Comparison of ENCODE assay signal across 15 cellular contexts in the genomic region with DNA sequence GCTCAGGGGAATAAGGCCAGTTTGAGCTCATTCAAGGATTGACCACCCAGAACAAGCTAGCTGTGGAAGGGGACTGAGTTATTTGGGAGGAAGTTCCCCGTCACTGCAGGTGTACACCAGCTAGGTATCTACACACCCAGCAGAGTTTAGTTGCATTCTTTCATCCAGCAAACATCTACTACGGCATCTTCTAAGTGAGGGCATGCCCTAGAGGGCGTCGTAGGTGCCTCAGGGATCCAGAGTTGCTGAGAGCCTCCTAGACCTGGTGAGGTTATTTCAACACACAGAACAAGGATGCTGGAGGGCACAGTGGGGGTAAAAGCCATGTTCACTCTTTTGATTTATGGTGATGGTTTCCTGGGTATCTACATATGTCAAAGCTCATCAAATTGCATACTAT.
DNase-seq lines count a peak whose midpoint lies in the region; ATAC-seq and TF ChIP-seq lines count a peak whose summit lies in the region.
"Had no signal": no experiment of that assay in that cellular context is flagged by ENCODE, and none has a peak within 500 bp of the region (broad histone marks: within the 10 kb centered on the region; RNA-seq: fewer than 3 reads in every experiment).

No MANE protein-coding gene starts in this region.

- H3K9me3 Mint-ChIP-seq in endodermal cell (no peaks in the 10 kb centered on the region), neural progenitor cell (no peaks in the 10 kb centered on the region)

- peaks cover 3% of the 10 kb centered on the region for H3K4me1 ChIP-seq in endodermal cell (ENCODE audit: control insufficient read depth, insufficient read depth, low read length)
- peaks cover 23% of the 10 kb centered on the region for H3K4me1 ChIP-seq in neural progenitor cell
- no peaks in the 10 kb centered on the region for H3K4me1 ChIP-seq in spleen
- H3K4me1 ChIP-seq: BE2C had no signal

- no peak overlapping the region for H3K4me3 ChIP-seq in Jurkat, Clone E6-1 (ENCODE audit: low read length)
- no peak overlapping the region for H3K4me3 ChIP-seq in endodermal cell (ENCODE audit: low read length)
- no peak overlapping the region for H3K4me3 ChIP-seq in neural progenitor cell
- no peak overlapping the region for H3K4me3 ChIP-seq in spleen

- no peak for TF ChIP-seq POLR2A in spleen (IDR thresholded peaks at IDR 0.05)

- no peak overlapping the region for H2AFZ ChIP-seq in neural progenitor cell (replicated peaks)

- no peaks in the 10 kb centered on the region for H4K20me1 ChIP-seq in neural progenitor cell (ENCODE audit: low read depth)

- H3K27me3 ChIP-seq in endodermal cell (ENCODE audit: control insufficient read depth, insufficient read depth, low read length, poor library complexity, severe bottlenecking) (no peaks in the 10 kb centered on the region), neural progenitor cell (no peaks in the 10 kb centered on the region), spleen (replicated peaks in 1 of 7) (peaks cover 0 to 23% (median 0%) of the 10 kb centered on the region in 7 donors)
- H3K27me3 ChIP-seq: BE2C had no signal

- TF ChIP-seq CTCF in endodermal cell (conservative IDR thresholded peaks at IDR 0.05) (peak; percentile 54), neural progenitor cell (IDR thresholded peaks at IDR 0.05) (no peak), spleen (IDR thresholded peaks at IDR 0.05 in 8 of 11, conservative IDR thresholded peaks at IDR 0.05 in 3 of 11) (no peak)

- intact Hi-C loops in spleen (cut with DNase I; ENCODE audit: low total_unique reads): no loop called here

- DNase-seq in Jurkat, Clone E6-1 (ENCODE audit: low read depth, low spot score): peak; percentile 25
- DNase-seq in SK-N-DZ (ENCODE audit: low spot score): peak; percentile 22
- DNase-seq in endodermal cell: no peak
- peak; percentile 14 for DNase-seq in neural progenitor cell (ENCODE audit: low spot score)
- no peak for DNase-seq in spleen
- no peak for DNase-seq in GDM1 (lab: John Stamatoyannopoulos, UW)
- DNase-seq: ACHN; BE2C; C1 segment of cervical spinal cord; CD4-positive, CD25-positive, alpha-beta regulatory T cell; CD8-positive, alpha-beta memory T cell; COR-L47; GF-D8; HCEC 1CT had no signal

- peaks cover 7% of the 10 kb centered on the region for H3K4me1 Mint-ChIP-seq in endodermal cell
- peaks cover 24% of the 10 kb centered on the region for H3K4me1 Mint-ChIP-seq in neural progenitor cell
- H3K4me1 Mint-ChIP-seq: CD4-positive, CD25-positive, alpha-beta regulatory T cell; CD8-positive, alpha-beta memory T cell had no signal

- H3K27ac Mint-ChIP-seq in endodermal cell (no peak overlapping the region), neural progenitor cell (peak overlapping the region; percentile 4)
- H3K27ac Mint-ChIP-seq: CD4-positive, CD25-positive, alpha-beta regulatory T cell; CD8-positive, alpha-beta memory T cell had no signal

- H3K4me3 Mint-ChIP-seq in endodermal cell (no peak overlapping the region), neural progenitor cell (no peak overlapping the region)
- H3K4me3 Mint-ChIP-seq: CD4-positive, CD25-positive, alpha-beta regulatory T cell; CD8-positive, alpha-beta memory T cell had no signal

- H3K4me2 ChIP-seq in neural progenitor cell: peak overlapping the region; percentile 62

- no peak overlapping the region for H3K9ac ChIP-seq in endodermal cell (ENCODE audit: extremely low read depth, low read length, poor library complexity, severe bottlenecking)
- H3K9ac ChIP-seq in neural progenitor cell: no peak overlapping the region

- H3K36me3 Mint-ChIP-seq in endodermal cell (ENCODE audit: low read depth) (no peaks in the 10 kb centered on the region), neural progenitor cell (no peaks in the 10 kb centered on the region)
- H3K36me3 Mint-ChIP-seq: CD4-positive, CD25-positive, alpha-beta regulatory T cell; CD8-positive, alpha-beta memory T cell had no signal

- H3K36me3 ChIP-seq in endodermal cell (ENCODE audit: control insufficient read depth, insufficient read depth, low read length): no peaks in the 10 kb centered on the region
- no peaks in the 10 kb centered on the region for H3K36me3 ChIP-seq in neural progenitor cell
- no peaks in the 10 kb centered on the region for H3K36me3 ChIP-seq in spleen
- H3K36me3 ChIP-seq: BE2C had no signal

- ATAC-seq in GM19351 (IDR thresholded peaks at IDR 0.05; ENCODE audit: unreplicated experiment): no peak

- no peaks in the 10 kb centered on the region for H3K79me2 ChIP-seq in neural progenitor cell (ENCODE audit: low read depth)

- WGBS in endodermal cell (ENCODE audit: insufficient coverage in 1 of 2, insufficient read length in 1 of 2), 2 experiments: 68 to 80% methylated on average over 1 to 4 of the region's 4 CpGs
- 50 to 72% (median 52%) methylated on average over 4 of the region's 4 CpGs for WGBS in spleen, 5 donors

- H3K27ac ChIP-seq in endodermal cell (ENCODE audit: low read depth, low read length) (no peak overlapping the region), neural progenitor cell (no peak overlapping the region), spleen (no peak overlapping the region)

- H3K27me3 Mint-ChIP-seq in endodermal cell (ENCODE audit: insufficient read depth) (no peaks in the 10 kb centered on the region), neural progenitor cell (ENCODE audit: insufficient read depth, low read depth) (peaks cover 3% of the 10 kb centered on the region)
- H3K27me3 Mint-ChIP-seq: CD4-positive, CD25-positive, alpha-beta regulatory T cell had no signal

- no peaks in the 10 kb centered on the region for H3K9me3 ChIP-seq in endodermal cell (ENCODE audit: control insufficient read depth, low read length)
- no peaks in the 10 kb centered on the region for H3K9me3 ChIP-seq in neural progenitor cell (ENCODE audit: low read depth)
- H3K9me3 ChIP-seq in spleen: peaks cover 0 to 26% (median 0%) of the 10 kb centered on the region in 8 donors
- H3K9me3 ChIP-seq: BE2C had no signal

- H3F3A ChIP-seq in neural progenitor cell (ENCODE audit: low read depth): peaks cover 11% of the 10 kb centered on the region

Comparison
In these comparisons a context has a peak if more than half of its experiments do, and no peak if none do; other contexts are left out.
1. DNase-seq: peak in Jurkat, Clone E6-1 (single experiment), SK-N-DZ (single experiment) and neural progenitor cell (single experiment); none in endodermal cell (single experiment), spleen (single experiment) and GDM1 (single experiment).